In genomic region chr12:62868820-62869219, GRCh38 we compare ENCODE assay signal across 24 cellular contexts.
"Had no signal": no experiment of that assay in that cellular context is flagged by ENCODE, and none has a peak within 500 bp of the region (broad histone marks: within the 10 kb centered on the region; RNA-seq: fewer than 3 reads in every experiment).

No MANE protein-coding gene starts in this region.

- H3K36me3 ChIP-seq: colonic mucosa, gastroesophageal sphincter, heart left ventricle, left lung, lower lobe of right lung had no signal

- H3K4me2 ChIP-seq: hepatocyte had no signal

- DNase-seq: colonic mucosa; cortex of kidney; effector CD8-positive, alpha-beta T cell; effector memory CD8-positive, alpha-beta T cell; endodermal cell; erythroblast; foreskin keratinocyte; heart left ventricle; hypothalamus; immature natural killer cell; islet precursor cell; kidney; left cardiac atrium; left lung; left ventricle myocardium superior; lower lobe of right lung; mucosa of descending colon; naive B cell had no signal

- H3K4me1 ChIP-seq: colonic mucosa, foreskin keratinocyte had no signal

- FAIRE-seq: endometrium, frontal cortex, kidney had no signal

- H2AFZ ChIP-seq: hepatocyte had no signal

- H3K27me3 ChIP-seq: colonic mucosa, gastroesophageal sphincter, heart left ventricle, hepatocyte, left lung had no signal

- H3K4me3 ChIP-seq: colonic mucosa, gastroesophageal sphincter, heart left ventricle, hepatocyte, left lung, lower lobe of right lung, mucosa of descending colon had no signal

- ATAC-seq: effector memory CD8-positive, alpha-beta T cell; esophagus mucosa; foreskin keratinocyte; gastroesophageal sphincter; heart left ventricle; left cardiac atrium; left lung; left ventricle myocardium superior; lower lobe of right lung; mucosa of descending colon had no signal

- H3K27ac ChIP-seq: colonic mucosa, epithelial cell of prostate, foreskin keratinocyte, gastroesophageal sphincter, hepatocyte, left lung, lower lobe of right lung had no signal

- H3K9me3 ChIP-seq: colonic mucosa, gastroesophageal sphincter, heart left ventricle, left lung, lower lobe of right lung, mucosa of descending colon had no signal
